ENCODE assay signal across 14 cellular contexts in the genomic region with DNA sequence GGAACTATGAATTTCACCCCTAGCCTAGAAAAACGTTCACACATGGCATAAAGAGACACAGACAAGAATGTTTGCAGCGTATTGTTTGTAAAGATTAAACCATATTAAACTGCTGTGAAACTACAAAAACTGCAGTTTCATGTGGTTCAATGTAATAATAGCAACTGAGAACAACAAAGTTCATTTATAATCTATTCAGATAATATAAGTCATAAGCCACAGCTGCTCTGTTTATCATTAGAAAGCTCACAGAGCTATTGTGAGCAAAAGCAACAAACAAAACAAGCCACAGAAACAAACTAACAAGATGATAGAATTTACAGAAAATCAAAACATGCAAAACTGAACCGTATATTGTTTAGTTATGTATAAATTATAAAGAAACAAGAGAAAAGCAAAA.
DNase-seq lines count a peak whose midpoint lies in the region; ATAC-seq and TF ChIP-seq lines count a peak whose summit lies in the region.
"Had no signal": no experiment of that assay in that cellular context is flagged by ENCODE, and none has a peak within 500 bp of the region (broad histone marks: within the 10 kb centered on the region; RNA-seq: fewer than 3 reads in every experiment).

No MANE protein-coding gene starts in this region.

- H4K20me1 ChIP-seq in SK-N-SH (ENCODE audit: insufficient read depth), result no peaks in the 10 kb centered on the region
- no peaks in the 10 kb centered on the region for H4K20me1 ChIP-seq in PC-3 (ENCODE audit: low read length)
- H4K20me1 ChIP-seq: BLaER1 had no signal

- POLR2A ChIA-PET in SK-N-SH (lab: Yijun Ruan, JAX), result no interaction called here
- POLR2A ChIA-PET in PC-3 (lab: Charles Lee; ENCODE audit: unreplicated experiment), result interaction anchor here (0.6 kb wide), 1 partner anchor 625 kb away, joined by 5 read pairs; no protein-coding TSS in a partner anchor

- intact Hi-C loops in uterus (cut with DNase I; ENCODE audit: low total_unique reads), result no loop called here
- intact Hi-C loops in PC-3 (cut with micrococcal nuclease), result no loop called here

- H3K27ac ChIP-seq in SK-N-SH (ENCODE audit: low read depth in 2 of 2, low read length in 1 of 2) (no peak overlapping the region), uterus (no peak overlapping the region), PC-3 (ENCODE audit: low read length) (no peak overlapping the region)
- H3K27ac ChIP-seq: 22Rv1, BLaER1 had no signal

- H3K4me1 ChIP-seq in SK-N-SH (ENCODE audit: control insufficient read depth in 1 of 2, insufficient read depth in 2 of 2, low read depth in 1 of 2, low read length in 1 of 2) (no peaks in the 10 kb centered on the region; a peak in 2 of 4 replicates), uterus (no peaks in the 10 kb centered on the region), PC-3 (ENCODE audit: insufficient read depth, low read length) (peaks cover 36% of the 10 kb centered on the region)
- H3K4me1 ChIP-seq: BLaER1 had no signal

- no peak overlapping the region for H3K4me3 ChIP-seq in SK-N-SH (ENCODE audit: low read depth in 2 of 2, low read length in 1 of 2)
- H3K4me3 ChIP-seq in uterus, result no peak overlapping the region
- no peak overlapping the region for H3K4me3 ChIP-seq in PC-3 (ENCODE audit: low read length)
- H3K4me3 ChIP-seq: BLaER1 had no signal

- no peak overlapping the region for H3K4me2 ChIP-seq in SK-N-SH
- H3K4me2 ChIP-seq in PC-3 (ENCODE audit: low read length), result no peak overlapping the region
- H3K4me2 ChIP-seq: BLaER1 had no signal

- 8% methylated on average over 3 of the region's 3 CpGs for WGBS in SK-N-SH (ENCODE audit: low lambda C conversion rate)

- TF ChIP-seq CTCF in SK-N-SH (IDR thresholded peaks at IDR 0.05) (no peak), uterus (IDR thresholded peaks at IDR 0.05) (no peak), PC-3 (conservative IDR thresholded peaks at IDR 0.05; ENCODE audit: low read depth, low read length) (no peak)

- 0 out of 2 replicates have a peak, but pooled peaks cover 4% of the 10 kb centered on the region for H3K9me2 ChIP-seq in SK-N-SH
- H3K9me2 ChIP-seq in PC-3 (replicated peaks; ENCODE audit: low read length), result no peaks in the 10 kb centered on the region

- no peak for TF ChIP-seq EP300 in SK-N-SH (IDR thresholded peaks at IDR 0.05; ENCODE audit: borderline replicate concordance in 1 of 2, low read depth in 1 of 2, low read length in 1 of 2)

- CTCF ChIA-PET in SK-N-SH (lab: Yijun Ruan, JAX) (interaction anchor here (0.6 kb wide), 1 partner anchor 35 kb away, joined by 3 read pairs; no protein-coding TSS in a partner anchor), PC-3 (lab: Charles Lee) (no interaction called here)

- DNase-seq in SK-N-SH (no peak), uterus (no peak), cerebellar nuclear complex (lab: John Stamatoyannopoulos, UW) (no peak), PC-3 (no peak), GM19240 (ENCODE audit: insufficient read length, low spot score) (no peak)
- DNase-seq: amniotic stem cell, naive B cell, NCI-H1930, NCI-H524 treated with DMSO at 0.1 percent for 48 hours had no signal

- BruUV-seq in PC-3 (replicated peaks; lab: Mats Ljungman, UMichigan), result no TSS peak

- no peak for ATAC-seq in SK-N-SH treated with all-trans-retinoic acid at 6 μM for 48 hours
- ATAC-seq in HG02678 (IDR thresholded peaks at IDR 0.05; ENCODE audit: unreplicated experiment), result peak; percentile 84
- ATAC-seq in HG03280 (IDR thresholded peaks at IDR 0.05; ENCODE audit: unreplicated experiment), result peak; percentile 82
- no peak for ATAC-seq in PC-3

- H3K27me3 ChIP-seq in SK-N-SH (ENCODE audit: insufficient read depth) (peaks cover 30% of the 10 kb centered on the region; the same call in 1 of the 2 replicates), uterus (no peaks in the 10 kb centered on the region), PC-3 (ENCODE audit: low read length) (no peaks in the 10 kb centered on the region)
- H3K27me3 ChIP-seq: BLaER1 had no signal

- no peaks in the 10 kb centered on the region for H3K79me2 ChIP-seq in SK-N-SH (ENCODE audit: insufficient read depth)
- H3K79me2 ChIP-seq in PC-3 (ENCODE audit: low read length), result no peaks in the 10 kb centered on the region

- H3K9ac ChIP-seq in SK-N-SH, result no peak overlapping the region
- no peak overlapping the region for H3K9ac ChIP-seq in PC-3 (ENCODE audit: low read length)
- H3K9ac ChIP-seq: BLaER1 had no signal

- H3K36me3 ChIP-seq in SK-N-SH (replicated peaks in 1 of 2; ENCODE audit: control insufficient read depth in 1 of 2, insufficient read depth in 2 of 2, low read length in 1 of 2) (no peaks in the 10 kb centered on the region), uterus (no peaks in the 10 kb centered on the region), PC-3 (ENCODE audit: low read depth, low read length) (no peaks in the 10 kb centered on the region)
- H3K36me3 ChIP-seq: BLaER1 had no signal

- no peaks in the 10 kb centered on the region for H3F3A ChIP-seq in SK-N-SH (replicated peaks; ENCODE audit: insufficient read depth)
- H3F3A ChIP-seq in PC-3 (ENCODE audit: low read length, unreplicated experiment), result peaks cover 3% of the 10 kb centered on the region

- H2AFZ ChIP-seq in SK-N-SH (ENCODE audit: low read depth), result peak overlapping the region; percentile 18; the same call in 1 of the 2 replicates
- no peak overlapping the region for H2AFZ ChIP-seq in PC-3 (ENCODE audit: low read length)

- TF ChIP-seq POLR2A in uterus (IDR thresholded peaks at IDR 0.05), result no peak

- no peaks in the 10 kb centered on the region for H3K9me3 ChIP-seq in SK-N-SH
- H3K9me3 ChIP-seq in uterus, result no peaks in the 10 kb centered on the region
- no peaks in the 10 kb centered on the region for H3K9me3 ChIP-seq in PC-3 (ENCODE audit: low read length)

- TF ChIP-seq RAD21 in SK-N-SH (IDR thresholded peaks at IDR 0.05; ENCODE audit: low read length), result no peak

TF ChIP-seq in SK-N-SH, 30 proteins besides CTCF, POLR2A, EP300 and RAD21 (continues in another document):
- no peak for TF ChIP-seq IRF3 (IDR thresholded peaks at IDR 0.05; ENCODE audit: low read depth, low read length)

TF ChIP-seq in SK-N-SH treated with all-trans-retinoic acid at 6 μM for 48 hours, 23 proteins besides CTCF, POLR2A, EP300 and RAD21 (continues in another document):
- no peak for TF ChIP-seq ARNTL (CRISPR knock-in tag; IDR thresholded peaks at IDR 0.05; ENCODE audit: borderline replicate concordance, low read depth)
- TF ChIP-seq POU6F1 (CRISPR knock-in tag; IDR thresholded peaks at IDR 0.05; ENCODE audit: borderline replicate concordance, low read depth), result no peak
- TF ChIP-seq, protein P1, sequence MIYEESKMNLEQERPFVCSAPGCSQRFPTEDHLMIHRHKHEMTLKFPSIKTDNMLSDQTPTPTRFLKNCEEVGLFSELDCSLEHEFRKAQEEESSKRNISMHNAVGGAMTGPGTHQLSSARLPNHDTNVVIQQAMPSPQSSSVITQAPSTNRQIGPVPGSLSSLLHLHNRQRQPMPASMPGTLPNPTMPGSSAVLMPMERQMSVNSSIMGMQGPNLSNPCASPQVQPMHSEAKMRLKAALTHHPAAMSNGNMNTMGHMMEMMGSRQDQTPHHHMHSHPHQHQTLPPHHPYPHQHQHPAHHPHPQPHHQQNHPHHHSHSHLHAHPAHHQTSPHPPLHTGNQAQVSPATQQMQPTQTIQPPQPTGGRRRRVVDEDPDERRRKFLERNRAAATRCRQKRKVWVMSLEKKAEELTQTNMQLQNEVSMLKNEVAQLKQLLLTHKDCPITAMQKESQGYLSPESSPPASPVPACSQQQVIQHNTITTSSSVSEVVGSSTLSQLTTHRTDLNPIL (CRISPR knock-in tag; IDR thresholded peaks at IDR 0.05; ENCODE audit: low read depth), result no peak
- no peak for TF ChIP-seq ZNF8 (CRISPR knock-in tag; IDR thresholded peaks at IDR 0.05)
- no peak for TF ChIP-seq ZNF565 (CRISPR knock-in tag; conservative IDR thresholded peaks at IDR 0.05; ENCODE audit: low read depth)
- no peak for TF ChIP-seq TSHZ2 (CRISPR knock-in tag; IDR thresholded peaks at IDR 0.05)
- TF ChIP-seq GLIS3 (CRISPR knock-in tag; IDR thresholded peaks at IDR 0.05), result no peak

Comparison
In these comparisons a context has a peak if more than half of its experiments do, and no peak if none do; other contexts are left out.
1. ATAC-seq: peak in HG02678 (single experiment) and HG03280 (single experiment); none in SK-N-SH treated with all-trans-retinoic acid at 6 μM for 48 hours (single experiment) and PC-3 (single experiment).